ENCODE assay signal across 28 cellular contexts in genomic region chr12:94437303-94437702, GRCh38.
"Had no signal": no experiment of that assay in that cellular context is flagged by ENCODE, and none has a peak within 500 bp of the region (broad histone marks: within the 10 kb centered on the region; RNA-seq: fewer than 3 reads in every experiment).

No MANE protein-coding gene starts in this region.

- ATAC-seq: stimulated activated effector memory CD8-positive, alpha-beta T cell treated with anti-CD3 and anti-CD28 coated beads, Interleukin-12 subunit alpha, Interleukin-12 subunit beta, amount 100 ng/mL, for 72 hours; stimulated activated memory B cell treated with anti-CD40 and anti-IgM and Interleukin-4, amounts not matched to agents 10 μg/mL and 1 μg/mL and 100 μg/mL, for 72 hours; stimulated activated naive B cell treated with anti-CD40 and anti-IgM and Interleukin-4, amounts not matched to agents 10 μg/mL and 1 μg/mL and 100 μg/mL, for 72 hours; stimulated activated naive CD8-positive, alpha-beta T cell treated with anti-CD3 and anti-CD28 coated beads, Interleukin-15, amount 100 ng/mL, for 72 hours; stimulated activated naive CD8-positive, alpha-beta T cell treated with anti-CD3 and anti-CD28 coated beads, Interleukin-15, Interleukin-2, amounts not matched to agents 100 U/mL and 50 U/mL, for 24 hours; upper lobe of right lung had no signal

- H3K27ac ChIP-seq: stomach, suprapubic skin, testis, thoracic aorta, thyroid gland, tibial artery, tibial nerve, transverse colon, upper lobe of left lung, upper lobe of right lung, uterus, vagina had no signal

- H3K27ac Mint-ChIP-seq: stimulated activated effector memory CD8-positive, alpha-beta T cell treated with anti-CD3 and anti-CD28 coated beads, Interleukin-12 subunit alpha, Interleukin-12 subunit beta, amount 100 ng/mL, for 72 hours; stimulated activated memory B cell treated with anti-CD40 and anti-IgM and Interleukin-4, amounts not matched to agents 10 μg/mL and 1 μg/mL and 100 μg/mL, for 72 hours; stimulated activated naive B cell treated with anti-CD40 and anti-IgM and Interleukin-4, amounts not matched to agents 10 μg/mL and 1 μg/mL and 100 μg/mL, for 72 hours; stimulated activated naive CD8-positive, alpha-beta T cell treated with anti-CD3 and anti-CD28 coated beads, Interleukin-15, amount 100 ng/mL, for 72 hours; stimulated activated naive CD8-positive, alpha-beta T cell treated with anti-CD3 and anti-CD28 coated beads, Interleukin-15, Interleukin-2, amounts not matched to agents 100 ng/mL and 50 ng/mL, for 24 hours; type B pancreatic cell had no signal

- H3K9me3 ChIP-seq: suprapubic skin, testis, thoracic aorta, thyroid gland, tibial artery, upper lobe of left lung, upper lobe of right lung, uterus, vagina had no signal

- H3K36me3 ChIP-seq: stomach, suprapubic skin, thoracic aorta, thyroid gland, tibial artery, transverse colon, upper lobe of left lung, upper lobe of right lung, uterus, vagina had no signal

- FAIRE-seq: urothelium cell line had no signal

- H3K4me3 Mint-ChIP-seq: stimulated activated effector memory CD8-positive, alpha-beta T cell treated with anti-CD3 and anti-CD28 coated beads, Interleukin-12 subunit alpha, Interleukin-12 subunit beta, amount 100 ng/mL, for 72 hours; stimulated activated memory B cell treated with anti-CD40 and anti-IgM and Interleukin-4, amounts not matched to agents 10 μg/mL and 1 μg/mL and 100 μg/mL, for 72 hours; stimulated activated naive B cell treated with anti-CD40 and anti-IgM and Interleukin-4, amounts not matched to agents 10 μg/mL and 1 μg/mL and 100 μg/mL, for 72 hours; stimulated activated naive CD8-positive, alpha-beta T cell treated with anti-CD3 and anti-CD28 coated beads, Interleukin-15, amount 100 ng/mL, for 72 hours; stimulated activated naive CD8-positive, alpha-beta T cell treated with anti-CD3 and anti-CD28 coated beads, Interleukin-15, Interleukin-2, amounts not matched to agents 100 ng/mL and 50 ng/mL, for 24 hours; type B pancreatic cell had no signal

- DNase-seq: stimulated activated CD4-positive, alpha-beta T cell treated with anti-CD3 and anti-CD28 coated beads, Interleukin-2, amount 100 ng/mL, for 48 hours; stimulated activated CD4-positive, alpha-beta T cell treated with anti-CD3 and anti-CD28 coated beads, Interleukin-4, amount 100 ng/mL, for 1 hour; stimulated activated CD4-positive, alpha-beta T cell treated with anti-CD3 and anti-CD28 coated beads, Interleukin-4, amount 100 ng/mL, for 24 hours; stimulated activated CD4-positive, alpha-beta T cell treated with anti-CD3 and anti-CD28 coated beads, Interleukin-4, amount 100 ng/mL, for 4 hours; stimulated activated CD8-positive, alpha-beta memory T cell treated with anti-CD3 and anti-CD28 coated beads, Interleukin-4, amount 100 ng/mL, for 48 hours; stimulated activated naive B cell treated with anti-CD40 and anti-IgM and Interleukin-4, amounts not matched to agents 10 μg/mL and 1 μg/mL and 100 μg/mL, for 72 hours; stimulated activated naive CD4-positive, alpha-beta T cell treated with Interleukin-2 at 50 U/mL for 16 hours; stimulated activated naive CD8-positive, alpha-beta T cell treated with anti-CD3 and anti-CD28 coated beads, Interleukin-15, amount 100 ng/mL, for 72 hours; stimulated activated naive CD8-positive, alpha-beta T cell treated with anti-CD3 and anti-CD28 coated beads, Interleukin-15, Interleukin-2, amounts not matched to agents 100 U/mL and 50 U/mL, for 24 hours; stomach; substantia nigra; testis; thyroid gland; tibial artery; transverse colon; trophoblast cell; upper lobe of left lung; upper lobe of right lung; uterus had no signal

- H3K4me1 ChIP-seq: suprapubic skin, testis, tibial nerve, uterus, vagina had no signal

- H3K9me3 Mint-ChIP-seq: stimulated activated effector memory CD8-positive, alpha-beta T cell treated with anti-CD3 and anti-CD28 coated beads, Interleukin-12 subunit alpha, Interleukin-12 subunit beta, amount 100 ng/mL, for 72 hours had no signal

- H3K4me3 ChIP-seq: stomach, suprapubic skin, testis, thoracic aorta, thyroid gland, tibial artery, tibial nerve, transverse colon, upper lobe of left lung, upper lobe of right lung, uterus, vagina had no signal

- H3K27me3 Mint-ChIP-seq: stimulated activated memory B cell treated with anti-CD40 and anti-IgM and Interleukin-4, amounts not matched to agents 10 μg/mL and 1 μg/mL and 100 μg/mL, for 72 hours; stimulated activated naive B cell treated with anti-CD40 and anti-IgM and Interleukin-4, amounts not matched to agents 10 μg/mL and 1 μg/mL and 100 μg/mL, for 72 hours; stimulated activated naive CD8-positive, alpha-beta T cell treated with anti-CD3 and anti-CD28 coated beads, Interleukin-15, amount 100 ng/mL, for 72 hours; stimulated activated naive CD8-positive, alpha-beta T cell treated with anti-CD3 and anti-CD28 coated beads, Interleukin-15, Interleukin-2, amounts not matched to agents 100 ng/mL and 50 ng/mL, for 24 hours; type B pancreatic cell had no signal

- H3K27me3 ChIP-seq: stomach, suprapubic skin, testis, thyroid gland, tibial artery, tibial nerve, transverse colon, upper lobe of left lung, upper lobe of right lung, uterus, vagina had no signal
